In genomic region chr21:36990508-36991205, GRCh38 we compare ENCODE assay signal across 9 cellular contexts. TPM values are rescaled to one million over a fixed set of nuclear protein-coding genes. Genes with fewer than 3 reads are reported as not detected.
DNase-seq lines count a peak whose midpoint lies in the region; ATAC-seq and TF ChIP-seq lines count a peak whose summit lies in the region.
"Had no signal": no experiment of that assay in that cellular context is flagged by ENCODE, and none has a peak within 500 bp of the region (broad histone marks: within the 10 kb centered on the region; RNA-seq: fewer than 3 reads in every experiment).

No MANE protein-coding gene starts in this region.

- no peak for DNase-seq in activated T-cell treated with anti-CD3 and anti-CD28 coated beads, Interleukin-2, amount 50 U/mL, for 72 hours
- no peak for DNase-seq in activated T-cell treated with anti-CD3 and anti-CD28 coated beads, Interleukin-2, amount 50 U/mL, for 1 hour
- DNase-seq in adipocyte (ENCODE audit: low read depth) (no peak), kidney epithelial cell (ENCODE audit: low read depth) (no peak), tibial nerve (ENCODE audit: low spot score in 2 of 2) (no peak), GM03348 (ENCODE audit: low spot score) (no peak)

- H3K4me3 ChIP-seq in adipocyte (ENCODE audit: low read length): peak overlapping the region; percentile 80
- H3K4me3 ChIP-seq in kidney epithelial cell (ENCODE audit: low read depth, low read length): peak overlapping the region; percentile 63
- peak overlapping the region; percentile 57 to 78 (median 62) for H3K4me3 ChIP-seq in tibial nerve

- H3K36me3 ChIP-seq in adipocyte (ENCODE audit: control insufficient read depth, insufficient read depth, low read length, severe bottlenecking): no peaks in the 10 kb centered on the region
- no peaks in the 10 kb centered on the region for H3K36me3 ChIP-seq in kidney epithelial cell (ENCODE audit: control insufficient read depth, insufficient read depth, low read length)
- H3K36me3 ChIP-seq in tibial nerve: no peaks in the 10 kb centered on the region

- no peak for TF ChIP-seq POLR2A in tibial nerve (IDR thresholded peaks at IDR 0.05)

- peak overlapping the region; percentile 87 for H3K9ac ChIP-seq in adipocyte (ENCODE audit: low read length)

- peak overlapping the region; percentile 63 for H3K27ac Mint-ChIP-seq in activated T-cell treated with anti-CD3 and anti-CD28 coated beads, Interleukin-2, amount 50 U/mL, for 72 hours

- H3K9me3 ChIP-seq in adipocyte (ENCODE audit: control insufficient read depth, low read length) (no peaks in the 10 kb centered on the region), tibial nerve (peaks cover 0 to 7% (median 0%) of the 10 kb centered on the region in 4 donors)

- H3K4me1 Mint-ChIP-seq in activated T-cell treated with anti-CD3 and anti-CD28 coated beads, Interleukin-2, amount 50 U/mL, for 72 hours (ENCODE audit: low read depth): peaks cover 45% of the 10 kb centered on the region

- H3K27me3 ChIP-seq in adipocyte (replicated peaks; ENCODE audit: control insufficient read depth, insufficient read depth, low read length): peaks cover 5% of the 10 kb centered on the region
- H3K27me3 ChIP-seq in kidney epithelial cell (ENCODE audit: control insufficient read depth, insufficient read depth, low read length): no peaks in the 10 kb centered on the region
- H3K27me3 ChIP-seq in tibial nerve: peaks cover 0 to 18% of the 10 kb centered on the region in 2 donors

- H3K27ac ChIP-seq in tibial nerve: peak overlapping the region; percentile 81 to 93 (median 87)

- no peak for ATAC-seq in activated T-cell treated with anti-CD3 and anti-CD28 coated beads, Interleukin-2, amount 50 U/mL, for 72 hours (replicated peaks in 1 of 2)
- no peak for ATAC-seq in GM21737 (IDR thresholded peaks at IDR 0.05; ENCODE audit: unreplicated experiment)
- no peak for ATAC-seq in GM18858 (IDR thresholded peaks at IDR 0.05; ENCODE audit: unreplicated experiment)

- H3K27me3 Mint-ChIP-seq in activated T-cell treated with anti-CD3 and anti-CD28 coated beads, Interleukin-2, amount 50 U/mL, for 72 hours (ENCODE audit: low read depth): no peaks in the 10 kb centered on the region

- peak overlapping the region; percentile 87 to 88 for H3K4me3 Mint-ChIP-seq in activated T-cell treated with anti-CD3 and anti-CD28 coated beads, Interleukin-2, amount 50 U/mL, for 72 hours

- TF ChIP-seq CTCF in kidney epithelial cell (IDR thresholded peaks at IDR 0.05; ENCODE audit: insufficient read depth, low read length, poor library complexity, severe bottlenecking) (no peak), tibial nerve (IDR thresholded peaks at IDR 0.05) (no peak)

- WGBS in tibial nerve, 2 donors: 58 to 63% methylated on average over 21 of the region's 21 CpGs

- H3K36me3 Mint-ChIP-seq in activated T-cell treated with anti-CD3 and anti-CD28 coated beads, Interleukin-2, amount 50 U/mL, for 72 hours (ENCODE audit: insufficient read depth in 2 of 2): no peaks in the 10 kb centered on the region

- peaks cover 12% of the 10 kb centered on the region for H3K4me1 ChIP-seq in adipocyte (ENCODE audit: control insufficient read depth, insufficient read depth, low read length)
- H3K4me1 ChIP-seq in tibial nerve: peaks cover 0 to 6% (median 0%) of the 10 kb centered on the region in 4 donors

- no peaks in the 10 kb centered on the region for H3K9me3 Mint-ChIP-seq in activated T-cell treated with anti-CD3 and anti-CD28 coated beads, Interleukin-2, amount 50 U/mL, for 72 hours

- no peak for TF ChIP-seq EP300 in tibial nerve (IDR thresholded peaks at IDR 0.05)

RNA-seq across cellular contexts. Expression of gene RIPPLY3, which starts 15.8 kb away (rescaled TPM):
- under 1 TPM; 0.26 to 0.42 TPM for total RNA-seq in activated T-cell treated with anti-CD3 and anti-CD28 coated beads, Interleukin-2, amount 50 U/mL, for 72 hours
- total RNA-seq in kidney epithelial cell: 0.48 and 0.92 TPM in 2 replicates
- total RNA-seq in tibial nerve: not detected
- total RNA-seq: T-helper 1 cell treated with Interleukin-12 subunit alpha and Interleukin-12 subunit beta and Interleukin-4 antibody, amounts not matched to agents 30 ng/mL and 1 ng/mL, for 36 hours had no signal

RNA-seq across cellular contexts. Expression of gene HLCS, which starts 24.2 kb away (rescaled TPM):
- total RNA-seq in activated T-cell treated with anti-CD3 and anti-CD28 coated beads, Interleukin-2, amount 50 U/mL, for 72 hours: 10 to 100 TPM; 30.6 to 33.7 TPM
- total RNA-seq in kidney epithelial cell (26.7 and 38.2 TPM in 2 replicates), tibial nerve (10 to 100 TPM; 14.4 to 19.0 (median 17.4) TPM)
